Comparison of ENCODE assay signal across 8 cellular contexts in genomic region chr12:115337693-115338543, GRCh38.
DNase-seq lines count a peak whose midpoint lies in the region; ATAC-seq and TF ChIP-seq lines count a peak whose summit lies in the region.

No MANE protein-coding gene starts in this region.

- H3K4me3 Mint-ChIP-seq in chondrocyte (ENCODE audit: unreplicated experiment), result no peak overlapping the region
- H3K4me3 Mint-ChIP-seq in activated T-cell treated with anti-CD3 and anti-CD28 coated beads, Interleukin-2, amount 50 U/mL, for 24 hours, result no peak overlapping the region
- no peak overlapping the region for H3K4me3 Mint-ChIP-seq in activated naive CD8-positive, alpha-beta T cell treated with anti-CD3 and anti-CD28 coated beads, Interleukin-2, amount 50 U/mL, for 24 hours

- peaks cover 21% of the 10 kb centered on the region for H3K4me1 Mint-ChIP-seq in chondrocyte (ENCODE audit: low read depth)
- peaks cover 4% of the 10 kb centered on the region for H3K4me1 Mint-ChIP-seq in activated T-cell treated with anti-CD3 and anti-CD28 coated beads, Interleukin-2, amount 50 U/mL, for 24 hours (ENCODE audit: low read depth)
- peaks cover 2% of the 10 kb centered on the region for H3K4me1 Mint-ChIP-seq in activated naive CD8-positive, alpha-beta T cell treated with anti-CD3 and anti-CD28 coated beads, Interleukin-2, amount 50 U/mL, for 24 hours

- H3K27me3 Mint-ChIP-seq in chondrocyte (ENCODE audit: low read depth), result peaks cover 2% of the 10 kb centered on the region
- no peaks in the 10 kb centered on the region for H3K27me3 Mint-ChIP-seq in activated T-cell treated with anti-CD3 and anti-CD28 coated beads, Interleukin-2, amount 50 U/mL, for 24 hours
- no peaks in the 10 kb centered on the region for H3K27me3 Mint-ChIP-seq in activated naive CD8-positive, alpha-beta T cell treated with anti-CD3 and anti-CD28 coated beads, Interleukin-2, amount 50 U/mL, for 24 hours

- no peaks in the 10 kb centered on the region for H3K27me3 ChIP-seq in lung (ENCODE audit: control insufficient read depth, insufficient read depth)

- DNase-seq in AG08395 (ENCODE audit: low spot score), result peak; percentile 84
- DNase-seq in M059J (ENCODE audit: low read depth), result peak; percentile 96
- no peak for DNase-seq in chondrocyte (ENCODE audit: low spot score)
- DNase-seq in lung (ENCODE audit: low spot score), result no peak
- DNase-seq in T-helper 1 cell, result no peak
- no peak for DNase-seq in activated T-cell treated with anti-CD3 and anti-CD28 coated beads, Interleukin-2, amount 50 U/mL, for 24 hours
- DNase-seq in activated naive CD8-positive, alpha-beta T cell treated with anti-CD3 and anti-CD28 coated beads, Interleukin-2, amount 50 U/mL, for 24 hours, result no peak

- ATAC-seq in lung (ENCODE audit: insufficient read depth, low FRiP score), result no peak
- no peak for ATAC-seq in HG03457 (IDR thresholded peaks at IDR 0.05; ENCODE audit: unreplicated experiment)
- ATAC-seq in activated naive CD8-positive, alpha-beta T cell treated with anti-CD3 and anti-CD28 coated beads, Interleukin-2, amount 50 U/mL, for 24 hours, result no peak

- H3K9me3 Mint-ChIP-seq in chondrocyte (ENCODE audit: low read depth), result peaks cover 7% of the 10 kb centered on the region
- H3K9me3 Mint-ChIP-seq in activated T-cell treated with anti-CD3 and anti-CD28 coated beads, Interleukin-2, amount 50 U/mL, for 24 hours, result peaks cover 14% of the 10 kb centered on the region
- peaks cover 17% of the 10 kb centered on the region for H3K9me3 Mint-ChIP-seq in activated naive CD8-positive, alpha-beta T cell treated with anti-CD3 and anti-CD28 coated beads, Interleukin-2, amount 50 U/mL, for 24 hours

- H3K36me3 Mint-ChIP-seq in chondrocyte (ENCODE audit: low read depth), result no peaks in the 10 kb centered on the region
- H3K36me3 Mint-ChIP-seq in activated T-cell treated with anti-CD3 and anti-CD28 coated beads, Interleukin-2, amount 50 U/mL, for 24 hours (ENCODE audit: low read depth), result no peaks in the 10 kb centered on the region
- H3K36me3 Mint-ChIP-seq in activated naive CD8-positive, alpha-beta T cell treated with anti-CD3 and anti-CD28 coated beads, Interleukin-2, amount 50 U/mL, for 24 hours (ENCODE audit: low read depth), result no peaks in the 10 kb centered on the region

- peak overlapping the region; percentile 77 for H3K27ac Mint-ChIP-seq in chondrocyte (ENCODE audit: unreplicated experiment)
- H3K27ac Mint-ChIP-seq in activated T-cell treated with anti-CD3 and anti-CD28 coated beads, Interleukin-2, amount 50 U/mL, for 24 hours, result no peak overlapping the region
- no peak overlapping the region for H3K27ac Mint-ChIP-seq in activated naive CD8-positive, alpha-beta T cell treated with anti-CD3 and anti-CD28 coated beads, Interleukin-2, amount 50 U/mL, for 24 hours

- peaks cover under 1 to 5% of the 10 kb centered on the region in 2 donors for H3K9me3 ChIP-seq in lung (ENCODE audit: control insufficient read depth in 2 of 2, insufficient read depth in 1 of 2, low read length in 1 of 2)

- H3K4me3 ChIP-seq in lung, result no peak overlapping the region

- no peaks in the 10 kb centered on the region for H3K36me3 ChIP-seq in lung (ENCODE audit: control insufficient read depth in 2 of 2, insufficient read depth in 2 of 2, low read length in 2 of 2)

- 67 to 77% methylated on average over 12 of the region's 12 CpGs for WGBS in lung, 2 donors

- H3K27ac ChIP-seq in lung (ENCODE audit: low read depth in 1 of 2, low read length in 1 of 2), result peak overlapping the region; percentile 26 to 68

- peaks cover 0 to 1% of the 10 kb centered on the region in 2 donors for H3K4me1 ChIP-seq in lung (ENCODE audit: control insufficient read depth in 2 of 2, insufficient read depth in 2 of 2, low read length in 2 of 2)

- TF ChIP-seq CTCF in chondrocyte (IDR thresholded peaks at IDR 0.05) (no peak), lung (IDR thresholded peaks at IDR 0.05; ENCODE audit: control extremely low read depth, extremely low read depth) (no peak)

Comparison
In these comparisons a context has a peak if more than half of its experiments do, and no peak if none do; other contexts are left out.
1. DNase-seq: peak in AG08395 (single experiment) and M059J (single experiment); none in chondrocyte (single experiment), lung (single experiment), T-helper 1 cell (0 of 5), activated T-cell treated with anti-CD3 and anti-CD28 coated beads, Interleukin-2, amount 50 U/mL, for 24 hours (single experiment) and activated naive CD8-positive, alpha-beta T cell treated with anti-CD3 and anti-CD28 coated beads, Interleukin-2, amount 50 U/mL, for 24 hours (single experiment).